In genomic region chr3:4888913-4889846, GRCh38 we compare ENCODE assay signal across 8 cellular contexts.
DNase-seq lines count a peak whose midpoint lies in the region; ATAC-seq and TF ChIP-seq lines count a peak whose summit lies in the region.

No MANE protein-coding gene starts in this region.

- peaks cover 4% of the 10 kb centered on the region for H3K9me3 Mint-ChIP-seq in activated T-helper 1 cell treated with anti-CD3 and anti-CD28 coated beads, Interleukin-12 subunit alpha, Interleukin-12 subunit beta, Interleukin-2, Interleukin-4 antibody, amounts not matched to agents 30 ng/mL and 10 ng/mL and 1 ng/mL, durations not matched to agents 14 hours and 24 hours and 36 hours
- H3K9me3 Mint-ChIP-seq in stimulated activated memory B cell treated with anti-CD40 and anti-IgM and Interleukin-4, amounts not matched to agents 10 μg/mL and 1 μg/mL and 100 μg/mL, for 72 hours: no peaks in the 10 kb centered on the region

- no peak for TF ChIP-seq CTCF in suprapubic skin (IDR thresholded peaks at IDR 0.05)

- no peaks in the 10 kb centered on the region for H3K9me3 ChIP-seq in suprapubic skin

- H3K27ac Mint-ChIP-seq in activated T-helper 1 cell treated with anti-CD3 and anti-CD28 coated beads, Interleukin-12 subunit alpha, Interleukin-12 subunit beta, Interleukin-2, Interleukin-4 antibody, amounts not matched to agents 30 ng/mL and 10 ng/mL and 1 ng/mL, durations not matched to agents 14 hours and 24 hours and 36 hours: peak overlapping the region; percentile 88
- peak overlapping the region; percentile 86 for H3K27ac Mint-ChIP-seq in stimulated activated memory B cell treated with anti-CD40 and anti-IgM and Interleukin-4, amounts not matched to agents 10 μg/mL and 1 μg/mL and 100 μg/mL, for 72 hours

- no peak overlapping the region for H3K4me3 ChIP-seq in suprapubic skin

- peaks cover 6% of the 10 kb centered on the region for H3K4me1 ChIP-seq in suprapubic skin

- intact Hi-C loops in activated T-helper 1 cell treated with anti-CD3 and anti-CD28 coated beads, Interleukin-12 subunit alpha, Interleukin-12 subunit beta, Interleukin-2, Interleukin-4 antibody, amounts not matched to agents 30 ng/mL and 10 ng/mL and 1 ng/mL, durations not matched to agents 14 hours and 24 hours and 36 hours (cut with micrococcal nuclease): loop anchor here (1.0 to 5.0 kb wide), 13 partner anchors 19 to 178 kb away; no protein-coding TSS in a partner anchor

- DNase-seq in activated naive CD4-positive, alpha-beta T cell treated with Interleukin-2 at 50 U/mL for 16 hours: peak; percentile 11
- no peak for DNase-seq in activated naive CD4-positive, alpha-beta T cell (lab: John Stamatoyannopoulos, UW)
- DNase-seq in activated T-helper 1 cell treated with anti-CD3 and anti-CD28 coated beads, Interleukin-12 subunit alpha, Interleukin-12 subunit beta, Interleukin-2, Interleukin-4 antibody, amounts not matched to agents 30 ng/mL and 10 ng/mL and 1 ng/mL, durations not matched to agents 14 hours and 24 hours and 36 hours (ENCODE audit: low spot score): peak; percentile 50
- no peak for DNase-seq in suprapubic skin (ENCODE audit: low spot score in 2 of 2)
- no peak for DNase-seq in NCI-H526 treated with DMSO at 0.1 percent for 48 hours (lab: John Stamatoyannopoulos, UW)
- no peak for DNase-seq in NCI-H1436 (lab: John Stamatoyannopoulos, UW)

- no peak for TF ChIP-seq EP300 in suprapubic skin (IDR thresholded peaks at IDR 0.05)

- WGBS in suprapubic skin: 86% methylated on average over 4 of the region's 4 CpGs

- H3K4me3 Mint-ChIP-seq in activated T-helper 1 cell treated with anti-CD3 and anti-CD28 coated beads, Interleukin-12 subunit alpha, Interleukin-12 subunit beta, Interleukin-2, Interleukin-4 antibody, amounts not matched to agents 30 ng/mL and 10 ng/mL and 1 ng/mL, durations not matched to agents 14 hours and 24 hours and 36 hours: peak overlapping the region; percentile 58
- H3K4me3 Mint-ChIP-seq in stimulated activated memory B cell treated with anti-CD40 and anti-IgM and Interleukin-4, amounts not matched to agents 10 μg/mL and 1 μg/mL and 100 μg/mL, for 72 hours: peak overlapping the region; percentile 21

- no peaks in the 10 kb centered on the region for H3K27me3 Mint-ChIP-seq in activated T-helper 1 cell treated with anti-CD3 and anti-CD28 coated beads, Interleukin-12 subunit alpha, Interleukin-12 subunit beta, Interleukin-2, Interleukin-4 antibody, amounts not matched to agents 30 ng/mL and 10 ng/mL and 1 ng/mL, durations not matched to agents 14 hours and 24 hours and 36 hours (ENCODE audit: insufficient read depth)
- H3K27me3 Mint-ChIP-seq in stimulated activated memory B cell treated with anti-CD40 and anti-IgM and Interleukin-4, amounts not matched to agents 10 μg/mL and 1 μg/mL and 100 μg/mL, for 72 hours: no peaks in the 10 kb centered on the region

- H3K36me3 ChIP-seq in suprapubic skin: no peaks in the 10 kb centered on the region

- no peak for TF ChIP-seq POLR2A in suprapubic skin (IDR thresholded peaks at IDR 0.05)

- peaks cover 16% of the 10 kb centered on the region for H3K36me3 Mint-ChIP-seq in activated T-helper 1 cell treated with anti-CD3 and anti-CD28 coated beads, Interleukin-12 subunit alpha, Interleukin-12 subunit beta, Interleukin-2, Interleukin-4 antibody, amounts not matched to agents 30 ng/mL and 10 ng/mL and 1 ng/mL, durations not matched to agents 14 hours and 24 hours and 36 hours (ENCODE audit: low read depth)
- no peaks in the 10 kb centered on the region for H3K36me3 Mint-ChIP-seq in stimulated activated memory B cell treated with anti-CD40 and anti-IgM and Interleukin-4, amounts not matched to agents 10 μg/mL and 1 μg/mL and 100 μg/mL, for 72 hours

- no peak overlapping the region for H3K27ac ChIP-seq in suprapubic skin

- H3K4me1 Mint-ChIP-seq in activated T-helper 1 cell treated with anti-CD3 and anti-CD28 coated beads, Interleukin-12 subunit alpha, Interleukin-12 subunit beta, Interleukin-2, Interleukin-4 antibody, amounts not matched to agents 30 ng/mL and 10 ng/mL and 1 ng/mL, durations not matched to agents 14 hours and 24 hours and 36 hours (ENCODE audit: low read depth): peaks cover 59% of the 10 kb centered on the region
- H3K4me1 Mint-ChIP-seq in stimulated activated memory B cell treated with anti-CD40 and anti-IgM and Interleukin-4, amounts not matched to agents 10 μg/mL and 1 μg/mL and 100 μg/mL, for 72 hours: peaks cover 23% of the 10 kb centered on the region

- H3K27me3 ChIP-seq in suprapubic skin: no peaks in the 10 kb centered on the region

- ATAC-seq in HG03159 (IDR thresholded peaks at IDR 0.05; ENCODE audit: unreplicated experiment): peak; percentile 84
- peak; percentile 85 for ATAC-seq in stimulated activated memory B cell treated with anti-CD40 and anti-IgM and Interleukin-4, amounts not matched to agents 10 μg/mL and 1 μg/mL and 100 μg/mL, for 72 hours

Comparison
In these comparisons a context has a peak if more than half of its experiments do, and no peak if none do; other contexts are left out.
1. DNase-seq: peak in activated naive CD4-positive, alpha-beta T cell treated with Interleukin-2 at 50 U/mL for 16 hours (single experiment) and activated T-helper 1 cell treated with anti-CD3 and anti-CD28 coated beads, Interleukin-12 subunit alpha, Interleukin-12 subunit beta, Interleukin-2, Interleukin-4 antibody, amounts not matched to agents 30 ng/mL and 10 ng/mL and 1 ng/mL, durations not matched to agents 14 hours and 24 hours and 36 hours (single experiment); none in activated naive CD4-positive, alpha-beta T cell (0 of 4), suprapubic skin (0 of 2), NCI-H526 treated with DMSO at 0.1 percent for 48 hours (single experiment) and NCI-H1436 (single experiment).